Comparison of ENCODE assay signal across 25 cellular contexts in the genomic region with DNA sequence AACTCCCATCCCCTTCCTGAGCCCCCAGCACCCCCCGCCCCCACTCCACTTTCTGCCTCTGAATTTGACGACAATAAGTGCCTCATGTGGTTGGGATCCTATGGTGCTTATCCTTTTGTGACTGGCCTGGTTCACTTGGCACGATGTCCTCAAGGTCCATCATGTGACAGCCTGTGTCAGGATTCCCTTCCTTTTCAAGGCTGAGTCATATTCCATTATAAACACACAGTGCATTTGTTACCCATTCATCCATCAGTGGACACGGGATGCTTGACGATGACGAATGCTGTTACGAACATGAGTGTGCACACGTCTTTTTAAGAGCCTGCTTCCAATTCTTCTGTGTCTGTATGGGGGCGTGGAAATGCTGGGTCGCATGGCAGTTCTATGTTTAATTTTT. TPM values are rescaled to one million over a fixed set of nuclear protein-coding genes. Genes with fewer than 3 reads are reported as not detected.
DNase-seq lines count a peak whose midpoint lies in the region; FAIRE-seq and TF ChIP-seq lines count a peak whose summit lies in the region.
"Had no signal": no experiment of that assay in that cellular context is flagged by ENCODE, and none has a peak within 500 bp of the region (broad histone marks: within the 10 kb centered on the region; RNA-seq: fewer than 3 reads in every experiment).

No MANE protein-coding gene starts in this region.

- intact Hi-C loops in thyroid gland (cut with DNase I): no loop called here

- WGBS in thyroid gland, 2 donors: 94% methylated on average over 10 of the region's 10 CpGs

- no peak for TF ChIP-seq CTCF in thyroid gland (IDR thresholded peaks at IDR 0.05)

- H3K27me3 ChIP-seq in thyroid gland: no peaks in the 10 kb centered on the region
- H3K27me3 ChIP-seq: right atrium auricular region, SJCRH30 had no signal

- peaks cover 0 to 5% of the 10 kb centered on the region in 2 donors for H3K36me3 ChIP-seq in thyroid gland

- DNase-seq in Daoy (ENCODE audit: low read depth) (peak; percentile 58), RCC 7860 (ENCODE audit: low spot score) (peak; percentile 52), dermis microvascular lymphatic vessel endothelial cell (ENCODE audit: low read depth in 2 of 2) (peak; percentile 50 to 84), lung microvascular endothelial cell (ENCODE audit: low read depth in 2 of 2) (peak; percentile 83 to 94), DMS53 (lab: John Stamatoyannopoulos, UW) (no peak), NCI-H2196 (lab: John Stamatoyannopoulos, UW; ENCODE audit: unreplicated experiment) (no peak), thyroid gland (no peak), NOMO-1 (lab: John Stamatoyannopoulos, UW; ENCODE audit: unreplicated experiment in 2 of 2) (no peak)
- DNase-seq: activated CD4-positive, alpha-beta T cell treated with anti-CD3 and anti-CD28 coated beads, Interleukin-2, amount 50 U/mL, for 4 hours; amniotic stem cell; C1 segment of cervical spinal cord; effector memory CD4-positive, alpha-beta T cell; GDM1; lower lobe of right lung; NCI-H1694 treated with DMSO at 0.1 percent for 48 hours; NCI-H2227 treated with DMSO at 0.1 percent for 48 hours; NCI-H82; nucleus accumbens; OCI-M1; SJCRH30; stimulated activated CD8-positive, alpha-beta memory T cell treated with anti-CD3 and anti-CD28 coated beads, Interleukin-4, amount 100 ng/mL, for 48 hours; T-helper 2 cell had no signal

- FAIRE-seq in RCC 7860 (lab: Jason Lieb, UNC): no peak
- FAIRE-seq: D721Med had no signal

- no peaks in the 10 kb centered on the region for H3K9me3 ChIP-seq in thyroid gland
- H3K9me3 ChIP-seq: lower lobe of right lung, right atrium auricular region, SJCRH30 had no signal

- no peak overlapping the region for H3K27ac ChIP-seq in thyroid gland
- H3K27ac ChIP-seq: KMS-11, lower lobe of right lung, right atrium auricular region, SJCRH30 had no signal

- H3K4me3 ChIP-seq in thyroid gland (replicated peaks in 1 of 3): no peak overlapping the region
- H3K4me3 ChIP-seq: lower lobe of right lung, right atrium auricular region, SJCRH30 had no signal

- H3K4me1 ChIP-seq in thyroid gland: peaks cover 0 to 12% of the 10 kb centered on the region in 2 donors
- H3K4me1 ChIP-seq: SJCRH30 had no signal

- TF ChIP-seq POLR2A in thyroid gland (IDR thresholded peaks at IDR 0.05): no peak

RNA-seq across cellular contexts. Expression of a gene that starts 26.7 kb away (rescaled TPM):
- total RNA-seq in Daoy (2014; rRNA removed; shearing (Covaris generic)): 0.60 and 0.86 TPM in 2 replicates
- total RNA-seq in dermis microvascular lymphatic vessel endothelial cell (0.13 TPM in 1 of 2 replicates, not detected in the other), lung microvascular endothelial cell (under 0.01 TPM in 2 replicates), thyroid gland (not detected)
- total RNA-seq: right atrium auricular region, SJCRH30 had no signal

Comparison
In these comparisons a context has a peak if more than half of its experiments do, and no peak if none do; other contexts are left out.
1. DNase-seq: peak in Daoy (single experiment), RCC 7860 (single experiment), dermis microvascular lymphatic vessel endothelial cell (2 of 2) and lung microvascular endothelial cell (2 of 2); none in DMS53 (single experiment), NCI-H2196 (single experiment), thyroid gland (0 of 2) and NOMO-1 (0 of 2).